Comparison of ENCODE assay signal across 1 cellular context in the genomic region with DNA sequence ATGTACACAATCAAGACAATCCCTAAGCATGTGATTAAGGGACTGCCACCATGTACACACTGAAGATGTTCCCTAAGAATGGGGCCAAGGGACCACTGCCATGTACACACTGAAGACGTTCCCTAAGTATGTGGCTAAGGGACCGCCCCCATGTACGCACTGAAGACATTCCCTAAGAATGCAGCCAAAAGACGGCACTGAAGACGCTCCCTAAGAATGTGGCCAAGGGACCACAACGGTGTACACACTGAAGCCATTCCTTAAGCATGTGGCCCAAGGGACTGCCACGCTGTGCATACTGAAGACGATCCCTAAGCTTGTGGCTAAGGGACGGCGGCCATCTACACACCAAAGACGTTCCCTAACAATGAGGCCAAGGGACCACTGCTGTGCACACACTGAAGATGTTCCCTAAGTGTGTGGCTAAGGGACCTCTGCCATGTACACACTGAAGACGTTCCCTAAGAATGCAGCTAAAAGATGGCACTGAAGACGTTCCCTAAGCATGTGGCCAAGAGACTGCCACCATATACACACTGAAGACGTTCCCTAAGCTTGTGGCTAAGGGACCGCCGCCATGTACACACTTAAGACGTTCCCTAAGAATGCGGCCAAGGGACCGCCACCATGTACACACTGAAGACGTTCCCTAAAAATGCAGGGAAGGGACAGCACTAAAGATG.
TF ChIP-seq lines count a peak whose summit lies in the region.

No MANE protein-coding gene starts in this region.

TF ChIP-seq in HCT116, 20 proteins besides CTCF, POLR2A, EP300 and RAD21:
- TF ChIP-seq ZBTB33 (IDR thresholded peaks at IDR 0.05; ENCODE audit: extremely low read depth, insufficient replicate concordance, low read length) (no peak), EGR1 (IDR thresholded peaks at IDR 0.05; ENCODE audit: low read depth) (no peak), ATF3 (IDR thresholded peaks at IDR 0.05) (no peak), TCF7L2 (IDR thresholded peaks at IDR 0.05; ENCODE audit: borderline replicate concordance, extremely low read depth, insufficient read depth, insufficient read length) (no peak), REST (IDR thresholded peaks at IDR 0.05; ENCODE audit: low read depth) (no peak)
